23 cellular contexts compared by ENCODE assay signal in the genomic region with DNA sequence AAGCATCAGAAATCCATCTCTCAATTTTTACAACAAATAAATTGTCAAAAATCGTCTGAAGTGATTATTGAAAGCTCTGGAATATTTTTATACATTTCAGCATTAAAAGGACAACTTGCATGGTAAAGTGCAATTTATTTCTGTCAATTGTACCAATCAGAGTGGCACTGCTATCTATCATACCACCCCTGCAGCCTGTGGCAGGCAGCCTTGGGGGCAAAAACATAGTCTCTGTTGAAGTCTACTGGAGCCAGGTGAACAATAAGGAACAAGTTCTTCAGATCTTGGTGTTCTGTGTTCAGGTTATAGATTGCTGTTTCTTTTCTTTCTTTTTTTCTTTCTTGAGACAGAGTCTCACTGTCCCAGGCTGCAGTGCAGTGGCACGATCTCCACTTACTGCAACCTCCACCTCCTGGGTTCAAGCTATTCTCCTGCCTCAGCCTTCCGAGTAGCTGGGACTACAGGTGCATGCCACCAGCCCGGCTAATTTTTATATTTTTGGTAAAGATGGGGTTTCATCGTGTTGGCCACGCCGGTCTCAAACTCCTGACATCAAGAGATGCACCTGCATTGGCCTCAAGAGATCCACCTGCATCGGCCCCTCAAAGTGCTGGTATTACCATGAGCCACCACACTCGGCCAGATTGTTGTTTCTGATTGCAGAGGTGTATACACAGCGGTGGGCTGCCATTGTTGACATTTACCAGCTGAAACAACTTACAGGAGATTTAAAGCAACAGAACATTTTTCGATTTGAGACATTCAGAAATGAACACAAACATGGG.
A peak's percentile ranks its signal among the peaks of the same experiment; 100 is the strongest.
DNase-seq lines count a peak whose midpoint lies in the region; ATAC-seq, FAIRE-seq and TF ChIP-seq lines count a peak whose summit lies in the region.
"Had no signal": no experiment of that assay in that cellular context is flagged by ENCODE, and none has a peak within 500 bp of the region (broad histone marks: within the 10 kb centered on the region; RNA-seq: fewer than 3 reads in every experiment).

No MANE protein-coding gene starts in this region.

- peaks cover 21% of the 10 kb centered on the region for H3F3A ChIP-seq in MM.1S (ENCODE audit: insufficient read depth, low read length)
- H3F3A ChIP-seq in PC-9 (ENCODE audit: insufficient read depth, low read depth) = no peaks in the 10 kb centered on the region

- no peak for TF ChIP-seq RAD21 in K562 (CRISPR knock-in tag; conservative IDR thresholded peaks at IDR 0.05 in 1 of 2, IDR thresholded peaks at IDR 0.05 in 1 of 2)

- CTCF ChIA-PET in PC-9 (lab: Charles Lee) = no interaction called here
- CTCF ChIA-PET in K562 (lab: Yijun Ruan, JAX; ENCODE audit: low intra/inter-chr PET ratio) = no interaction called here

- 20% methylated on average over 11 of the region's 11 CpGs for WGBS in K562 (ENCODE audit: insufficient coverage, low coverage, missing lambda C conversion rate)

- H3K9ac ChIP-seq in MM.1S (ENCODE audit: low read length) (peak overlapping the region; percentile 18; the same call in 1 of the 2 replicates), K562 (ENCODE audit: insufficient read depth in 1 of 2, low read depth in 2 of 2, low read length in 2 of 2) (no peak overlapping the region)
- H3K9ac ChIP-seq: BLaER1 treated with 17β-estradiol and CSF1 and Interleukin-3, amounts not matched to agents 10 nM and 100 nM had no signal

- POLR2A ChIA-PET in PC-9 (lab: Charles Lee; ENCODE audit: unreplicated experiment) (no interaction called here), K562 (lab: Yijun Ruan, JAX) (interaction anchor here (1.0 kb wide), 1 partner anchor 16 kb away, joined by 4 read pairs; no protein-coding TSS in a partner anchor)

- no TSS peak for BruUV-seq in PC-9 (replicated peaks; lab: Mats Ljungman, UMichigan)
- no TSS peak for BruUV-seq in K562 (replicated peaks; lab: Mats Ljungman, UMichigan)

- H3K9me1 ChIP-seq in K562 (ENCODE audit: control insufficient read depth, insufficient read depth, low read length) = no peaks in the 10 kb centered on the region

- H3K4me2 ChIP-seq in MM.1S (ENCODE audit: low read depth, low read length) = peak overlapping the region; percentile 89
- H3K4me2 ChIP-seq in PC-9 = no peak overlapping the region
- H3K4me2 ChIP-seq in K562 (ENCODE audit: insufficient read depth, low read length) = no peak overlapping the region
- H3K4me2 ChIP-seq: A549; BLaER1 treated with 17β-estradiol and CSF1 and Interleukin-3, amounts not matched to agents 10 nM and 100 nM had no signal

- no peak overlapping the region for H3K27ac ChIP-seq in ACC112 (ENCODE audit: low read depth, low read length)
- peak overlapping the region; percentile 62; the same call in 1 of the 2 replicates for H3K27ac ChIP-seq in MM.1S (ENCODE audit: low read length)
- no peak overlapping the region for H3K27ac ChIP-seq in PC-9
- no peak overlapping the region for H3K27ac ChIP-seq in K562 (ENCODE audit: extremely low read depth, low read depth, low read length)
- H3K27ac ChIP-seq in foreskin keratinocyte = no peak overlapping the region
- H3K27ac ChIP-seq: 22Rv1; A549; BLaER1 treated with 17β-estradiol and CSF1 and Interleukin-3, amounts not matched to agents 10 nM and 100 nM; C4-2B had no signal

- H3K9me2 ChIP-seq in MM.1S (replicated peaks; ENCODE audit: insufficient read depth, low read length) (no peaks in the 10 kb centered on the region), PC-9 (ENCODE audit: insufficient read depth) (no peaks in the 10 kb centered on the region)

- TF ChIP-seq CTCF in MM.1S (IDR thresholded peaks at IDR 0.05; ENCODE audit: low read length) (no peak), PC-9 (conservative IDR thresholded peaks at IDR 0.05) (no peak), K562 (IDR thresholded peaks at IDR 0.05 in 2 of 3, conservative IDR thresholded peaks at IDR 0.05 in 1 of 3; ENCODE audit: insufficient read depth in 2 of 3, low read depth in 1 of 3, low read length in 3 of 3) (no peak), foreskin keratinocyte (conservative IDR thresholded peaks at IDR 0.05) (no peak)

- H3K9me3 ChIP-seq in MM.1S (replicated peaks; ENCODE audit: insufficient read depth, low read length) (no peaks in the 10 kb centered on the region), PC-9 (ENCODE audit: insufficient read depth, low read depth) (no peaks in the 10 kb centered on the region), K562 (replicated peaks; ENCODE audit: control insufficient read depth, insufficient read depth, low read depth, low read length) (peaks cover 4% of the 10 kb centered on the region; the same call in 1 of the 2 replicates)
- H3K9me3 ChIP-seq: A549, Caco-2 had no signal

- no peak for FAIRE-seq in K562 (lab: Jason Lieb, UNC)
- FAIRE-seq: A549, D721Med, G401.6, GM12891, GM19239 had no signal

- DNase-seq in MM.1S = peak; percentile 74
- DNase-seq in PC-9 = no peak
- no peak for DNase-seq in K562 (ENCODE audit: extremely low read depth in 1 of 4, low spot score in 3 of 4)
- DNase-seq in left colon = no peak
- no peak for DNase-seq in erythroblast (lab: John Stamatoyannopoulos, UW)
- DNase-seq in foreskin keratinocyte = no peak
- DNase-seq: ACHN; Caco-2; Calu3; CD4-positive, alpha-beta T cell; CD8-positive, alpha-beta T cell; DMS79 treated with DMSO at 0.1 percent for 48 hours; GF-D8 had no signal

- H3K4me1 ChIP-seq in ACC112 (ENCODE audit: control insufficient read depth, insufficient read depth, low read length, unreplicated experiment) = no peaks in the 10 kb centered on the region
- peaks cover 13% of the 10 kb centered on the region; the same call in 1 of the 2 replicates for H3K4me1 ChIP-seq in MM.1S (ENCODE audit: low read length)
- H3K4me1 ChIP-seq in PC-9 (replicated peaks; ENCODE audit: insufficient read depth) = no peaks in the 10 kb centered on the region
- no peaks in the 10 kb centered on the region for H3K4me1 ChIP-seq in K562 (replicated peaks in 1 of 2; ENCODE audit: control insufficient read depth in 2 of 2, insufficient read depth in 2 of 2, low read length in 2 of 2)
- no peaks in the 10 kb centered on the region for H3K4me1 ChIP-seq in foreskin keratinocyte
- H3K4me1 ChIP-seq: A549 had no signal

- H2AFZ ChIP-seq in ACC112 (ENCODE audit: low read length, unreplicated experiment) (peak overlapping the region; percentile 10), MM.1S (ENCODE audit: low read length) (peak overlapping the region; percentile 54), PC-9 (0 out of 2 replicates have a peak overlapping the region, but pooled peaks have one; percentile 8), K562 (ENCODE audit: low read depth, low read length) (0 out of 2 replicates have a peak overlapping the region, but pooled peaks have one; percentile 36)

- no peaks in the 10 kb centered on the region for H3K36me3 ChIP-seq in ACC112 (ENCODE audit: insufficient read depth, low read length)
- no peaks in the 10 kb centered on the region for H3K36me3 ChIP-seq in MM.1S (replicated peaks; ENCODE audit: insufficient read depth, low read length)
- H3K36me3 ChIP-seq in PC-9 (ENCODE audit: low read depth) = no peaks in the 10 kb centered on the region
- no peaks in the 10 kb centered on the region for H3K36me3 ChIP-seq in K562 (ENCODE audit: control insufficient read depth, insufficient read depth, low read length)
- H3K36me3 ChIP-seq: BLaER1 treated with 17β-estradiol and CSF1 and Interleukin-3, amounts not matched to agents 10 nM and 100 nM had no signal

- H3K4me3 ChIP-seq in ACC112 (ENCODE audit: low read depth, low read length) = no peak overlapping the region
- peak overlapping the region; percentile 16 for H3K4me3 ChIP-seq in MM.1S (ENCODE audit: low read length)
- no peak overlapping the region for H3K4me3 ChIP-seq in PC-9
- no peak overlapping the region for H3K4me3 ChIP-seq in K562
- H3K4me3 ChIP-seq: A549; BLaER1 treated with 17β-estradiol and CSF1 and Interleukin-3, amounts not matched to agents 10 nM and 100 nM had no signal

- in situ Hi-C loops in K562 (cut with MboI) = no loop called here

- no peaks in the 10 kb centered on the region for H4K20me1 ChIP-seq in MM.1S (ENCODE audit: insufficient read depth, low read length)
- H4K20me1 ChIP-seq in PC-9 (ENCODE audit: insufficient read depth) = no peaks in the 10 kb centered on the region
- no peaks in the 10 kb centered on the region for H4K20me1 ChIP-seq in K562 (replicated peaks; ENCODE audit: control insufficient read depth, insufficient read depth, low read length)
- H4K20me1 ChIP-seq: BLaER1 treated with 17β-estradiol and CSF1 and Interleukin-3, amounts not matched to agents 10 nM and 100 nM had no signal

- intact Hi-C loops in PC-9 (cut with micrococcal nuclease; ENCODE audit: unreplicated experiment) (no loop called here), K562 (cut with micrococcal nuclease) (no loop called here), left colon (cut with DNase I, micrococcal nuclease) (no loop called here)

- ATAC-seq in K562 (no peak), left colon (no peak), HG03097 (IDR thresholded peaks at IDR 0.05; ENCODE audit: low FRiP score, unreplicated experiment) (no peak), foreskin keratinocyte (no peak)
- ATAC-seq: A549; CD8-positive, alpha-beta T cell had no signal

- H3K27me3 ChIP-seq in ACC112 (ENCODE audit: insufficient read depth, low read length) (no peaks in the 10 kb centered on the region), MM.1S (replicated peaks; ENCODE audit: insufficient read depth, low read length) (no peaks in the 10 kb centered on the region), PC-9 (ENCODE audit: insufficient read depth, low read depth) (no peaks in the 10 kb centered on the region), K562 (ENCODE audit: control insufficient read depth in 2 of 2, insufficient read depth in 2 of 2, low read length in 2 of 2) (no peaks in the 10 kb centered on the region), foreskin keratinocyte (no peaks in the 10 kb centered on the region)
- H3K27me3 ChIP-seq: BLaER1 treated with 17β-estradiol and CSF1 and Interleukin-3, amounts not matched to agents 10 nM and 100 nM had no signal

- TF ChIP-seq EP300 in K562 (IDR thresholded peaks at IDR 0.05; ENCODE audit: low read length) = no peak

- H3K79me2 ChIP-seq in ACC112 (ENCODE audit: control insufficient read depth, insufficient read depth, low read length, unreplicated experiment) = no peaks in the 10 kb centered on the region
- H3K79me2 ChIP-seq in MM.1S (ENCODE audit: low read length) = no peaks in the 10 kb centered on the region
- no peaks in the 10 kb centered on the region for H3K79me2 ChIP-seq in PC-9 (ENCODE audit: low read depth)
- no peaks in the 10 kb centered on the region for H3K79me2 ChIP-seq in K562 (ENCODE audit: control insufficient read depth, insufficient read depth, low read length)

- TF ChIP-seq POLR2A in K562 (conservative IDR thresholded peaks at IDR 0.05) (no peak), erythroblast (IDR thresholded peaks at IDR 0.05; ENCODE audit: low read length) (no peak)

TF ChIP-seq in K562, 482 proteins besides CTCF, POLR2A, EP300 and RAD21 (continues in another document):
- TF ChIP-seq, protein P1, sequence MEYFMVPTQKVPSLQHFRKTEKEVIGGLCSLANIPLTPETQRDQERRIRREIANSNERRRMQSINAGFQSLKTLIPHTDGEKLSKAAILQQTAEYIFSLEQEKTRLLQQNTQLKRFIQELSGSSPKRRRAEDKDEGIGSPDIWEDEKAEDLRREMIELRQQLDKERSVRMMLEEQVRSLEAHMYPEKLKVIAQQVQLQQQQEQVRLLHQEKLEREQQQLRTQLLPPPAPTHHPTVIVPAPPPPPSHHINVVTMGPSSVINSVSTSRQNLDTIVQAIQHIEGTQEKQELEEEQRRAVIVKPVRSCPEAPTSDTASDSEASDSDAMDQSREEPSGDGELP (CRISPR knock-in tag; IDR thresholded peaks at IDR 0.05; ENCODE audit: borderline replicate concordance) = no peak
- no peak for TF ChIP-seq HDAC1 (IDR thresholded peaks at IDR 0.05)
